In genomic region chr15:44713006-44713966, GRCh38 we compare ENCODE assay signal across 8 cellular contexts. TPM values are rescaled to one million over a fixed set of nuclear protein-coding genes. Genes with fewer than 3 reads are reported as not detected.
A peak's percentile ranks its signal among the peaks of the same experiment; 100 is the strongest.
DNase-seq lines count a peak whose midpoint lies in the region; ATAC-seq and TF ChIP-seq lines count a peak whose summit lies in the region.

No MANE protein-coding gene starts in this region.

- no peak overlapping the region for H3K27ac Mint-ChIP-seq in WTC11

- no peaks in the 10 kb centered on the region for H3K27me3 ChIP-seq in DOHH2 (ENCODE audit: control insufficient read depth, low read length)
- H3K27me3 ChIP-seq in KMS-11 (ENCODE audit: insufficient read depth, low read depth), result no peaks in the 10 kb centered on the region
- H3K27me3 ChIP-seq in iPS-15b (ENCODE audit: control insufficient read depth, insufficient read depth, low read length), result peaks cover 4% of the 10 kb centered on the region

- H3K4me3 ChIP-seq in DOHH2 (ENCODE audit: low read length) (peak overlapping the region; percentile 90), KMS-11 (IDR thresholded peaks at IDR 0.05; ENCODE audit: insufficient read depth, low read depth, low read length) (no peak overlapping the region), iPS-15b (ENCODE audit: low read depth, low read length) (peak overlapping the region; percentile 91)

- CTCF ChIA-PET in WTC11 (lab: Charles Lee), result interaction anchor here (0.6 to 4.5 kb wide), 21 partner anchors 14 to 405 kb away, joined by 3 to 92 read pairs (median 3); partner anchors contain the start of genes SPG11 and TRIM69

- H3K36me3 ChIP-seq in DOHH2 (ENCODE audit: control insufficient read depth, low read length) (peaks cover 69% of the 10 kb centered on the region), KMS-11 (ENCODE audit: insufficient read depth) (peaks cover 17% of the 10 kb centered on the region), iPS-15b (ENCODE audit: control insufficient read depth, insufficient read depth, low read length) (peaks cover 8% of the 10 kb centered on the region)

- H3K9ac ChIP-seq in KMS-11, result peak overlapping the region; percentile 97
- no peak overlapping the region for H3K9ac ChIP-seq in iPS-15b (ENCODE audit: low read depth, low read length)

- peaks cover 64% of the 10 kb centered on the region for H3K4me1 ChIP-seq in DOHH2 (ENCODE audit: control insufficient read depth, low read length)
- peaks cover 64% of the 10 kb centered on the region for H3K4me1 ChIP-seq in KMS-11 (ENCODE audit: low read depth, poor library complexity, severe bottlenecking)
- H3K4me1 ChIP-seq in iPS-15b (ENCODE audit: control insufficient read depth, insufficient read depth, low read length), result no peaks in the 10 kb centered on the region

- H3K27ac ChIP-seq in DOHH2 (ENCODE audit: low read depth, low read length), result peak overlapping the region; percentile 80
- H3K27ac ChIP-seq in KMS-11, result peak overlapping the region; percentile 92

- H3K9me3 ChIP-seq in DOHH2 (ENCODE audit: control insufficient read depth, insufficient read depth, low read length) (no peaks in the 10 kb centered on the region), iPS-15b (ENCODE audit: control insufficient read depth, insufficient read depth, low read length) (no peaks in the 10 kb centered on the region)

- H4K20me1 ChIP-seq in DOHH2 (ENCODE audit: control insufficient read depth, insufficient read depth, low read depth, low read length) (peaks cover 34% of the 10 kb centered on the region; the same call in 1 of the 2 replicates), KMS-11 (ENCODE audit: insufficient read depth) (peaks cover 36% of the 10 kb centered on the region)

- H3K9me2 ChIP-seq in DOHH2 (replicated peaks; ENCODE audit: control insufficient read depth, low read length), result no peaks in the 10 kb centered on the region

- no peak overlapping the region for H2AFZ ChIP-seq in KMS-11 (ENCODE audit: low read depth)

- POLR2A ChIA-PET in WTC11 (lab: Charles Lee), result interaction anchor here (1.0 to 4.0 kb wide), 4 partner anchors 15 to 50 kb away, joined by 3 to 37 read pairs (median 4); no protein-coding TSS in a partner anchor

- H3K4me1 Mint-ChIP-seq in WTC11, result peaks cover 13% of the 10 kb centered on the region

- peaks cover 15% of the 10 kb centered on the region for H3K27me3 Mint-ChIP-seq in WTC11 (ENCODE audit: low read depth)

- ATAC-seq in WTC11 (no peak), HG02981 (IDR thresholded peaks at IDR 0.05; ENCODE audit: unreplicated experiment) (no peak)

- DNase-seq in WTC11 (ENCODE audit: low spot score) (no peak), stromal cell of bone marrow (ENCODE audit: low read depth) (peak; percentile 20), UCSD-AML1 (lab: John Stamatoyannopoulos, UW; ENCODE audit: unreplicated experiment) (no peak), 8988T (no peak)

- H3K4me3 Mint-ChIP-seq in WTC11, result peak overlapping the region; percentile 94

- H3K4me2 ChIP-seq in DOHH2 (ENCODE audit: low read length) (peak overlapping the region; percentile 74), KMS-11 (peak overlapping the region; percentile 96)

- H3K9me3 Mint-ChIP-seq in WTC11, result no peaks in the 10 kb centered on the region

- H3K79me2 ChIP-seq in DOHH2 (ENCODE audit: control insufficient read depth, low read length), result peaks cover 55% of the 10 kb centered on the region
- H3K79me2 ChIP-seq in KMS-11 (ENCODE audit: insufficient read depth, low read depth), result peaks cover 56% of the 10 kb centered on the region

- H3F3A ChIP-seq in DOHH2 (ENCODE audit: control insufficient read depth, insufficient read depth), result peaks cover 45% of the 10 kb centered on the region

- peaks cover 21% of the 10 kb centered on the region for H3K36me3 Mint-ChIP-seq in WTC11

- TF ChIP-seq CTCF in DOHH2 (IDR thresholded peaks at IDR 0.05; ENCODE audit: low read depth, low read length, poor library complexity, severe bottlenecking) (peak; percentile 42), KMS-11 (conservative IDR thresholded peaks at IDR 0.05; ENCODE audit: low read depth, low read length) (peak; percentile 39; the same call in 1 of the 2 replicates), WTC11 (IDR thresholded peaks at IDR 0.05) (no peak)

TF ChIP-seq in WTC11, 78 proteins besides CTCF, POLR2A, EP300 and RAD21:
- TF ChIP-seq MLX (CRISPR knock-in tag; IDR thresholded peaks at IDR 0.05) (no peak), EMX1 (CRISPR knock-in tag; IDR thresholded peaks at IDR 0.05) (no peak), ZNF671 (CRISPR knock-in tag; IDR thresholded peaks at IDR 0.05) (no peak), CREB1 (CRISPR knock-in tag; IDR thresholded peaks at IDR 0.05) (no peak), IRF2 (CRISPR knock-in tag; IDR thresholded peaks at IDR 0.05; ENCODE audit: borderline replicate concordance, low read depth) (no peak), IRF1 (CRISPR knock-in tag; IDR thresholded peaks at IDR 0.05) (no peak), TP53 (CRISPR knock-in tag; IDR thresholded peaks at IDR 0.05) (no peak), JUN (CRISPR knock-in tag; IDR thresholded peaks at IDR 0.05) (no peak), ZBTB43 (CRISPR knock-in tag; IDR thresholded peaks at IDR 0.05) (no peak), NR1H2 (CRISPR knock-in tag; IDR thresholded peaks at IDR 0.05) (no peak), ZNF396 (CRISPR knock-in tag; IDR thresholded peaks at IDR 0.05; ENCODE audit: borderline replicate concordance) (no peak)

RNA-seq across cellular contexts. Expression of gene B2M, which starts 2.0 kb away (rescaled TPM):
- 88.2 to 105 TPM (median 102 TPM) in 3 replicates for total RNA-seq in WTC11 (2021)

RNA-seq across cellular contexts. Expression of gene PATL2, which starts 2.2 kb away (rescaled TPM):
- 0.41 to 1.2 TPM (median 0.59 TPM) in 3 replicates for total RNA-seq in WTC11 (2021)

RNA-seq across cellular contexts. Expression of gene TRIM69, which starts 23.0 kb away (rescaled TPM):
- 9.9 to 11.3 TPM (median 10.4 TPM) in 3 replicates for total RNA-seq in WTC11 (2021)

RNA-seq across cellular contexts. Expression of gene SPG11, which starts 49.8 kb away (rescaled TPM):
- total RNA-seq in WTC11 (2021), result 46.4 to 54.3 TPM (median 50.7 TPM) in 3 replicates
